In the genomic region with DNA sequence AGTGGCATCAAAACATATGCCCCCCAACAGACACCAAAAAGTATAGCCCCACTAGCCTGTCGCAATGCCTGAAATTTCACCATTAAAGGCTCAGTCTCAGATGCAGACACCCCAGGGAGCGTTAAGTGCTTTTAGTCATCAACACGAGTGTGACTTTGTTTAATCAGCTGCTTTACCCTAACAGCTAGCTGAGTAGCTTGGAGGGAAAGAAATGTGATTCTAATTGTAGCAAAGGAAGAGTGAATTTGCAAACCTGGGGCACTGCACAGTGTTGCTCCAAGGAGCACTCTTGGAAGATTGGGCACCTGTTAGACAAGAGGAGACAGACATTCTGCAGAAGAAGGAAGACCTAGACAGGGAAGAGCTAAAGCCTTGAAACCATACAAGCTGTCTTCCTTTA, we compare ENCODE assay signal across 19 cellular contexts.
DNase-seq lines count a peak whose midpoint lies in the region; ATAC-seq and TF ChIP-seq lines count a peak whose summit lies in the region.
"Had no signal": no experiment of that assay in that cellular context is flagged by ENCODE, and none has a peak within 500 bp of the region (broad histone marks: within the 10 kb centered on the region; RNA-seq: fewer than 3 reads in every experiment).

No MANE protein-coding gene starts in this region.

- peaks cover 9% of the 10 kb centered on the region for H3K4me1 Mint-ChIP-seq in glutamatergic neuron (ENCODE audit: low read depth, unreplicated experiment)
- H3K4me1 Mint-ChIP-seq in activated CD8-positive, alpha-beta memory T cell treated with anti-CD3 and anti-CD28 coated beads, Interleukin-2, amount 10 ng/mL, durations not matched to agents 7 days and 5 days = no peaks in the 10 kb centered on the region
- H3K4me1 Mint-ChIP-seq: activated naive CD4-positive, alpha-beta T cell treated with anti-CD3 and anti-CD28 coated beads, Interleukin-2, amount 50 U/mL, for 24 hours; CD4-positive, alpha-beta memory T cell; stimulated activated effector memory CD8-positive, alpha-beta T cell treated with anti-CD3 and anti-CD28 coated beads, Interleukin-12 subunit alpha, Interleukin-12 subunit beta, amount 100 ng/mL, for 72 hours had no signal

- peaks cover 2% of the 10 kb centered on the region for H3K9me3 Mint-ChIP-seq in glutamatergic neuron (ENCODE audit: unreplicated experiment)
- H3K9me3 Mint-ChIP-seq in activated CD8-positive, alpha-beta memory T cell treated with anti-CD3 and anti-CD28 coated beads, Interleukin-2, amount 10 ng/mL, durations not matched to agents 7 days and 5 days (ENCODE audit: low read depth) = no peaks in the 10 kb centered on the region
- H3K9me3 Mint-ChIP-seq: activated naive CD4-positive, alpha-beta T cell treated with anti-CD3 and anti-CD28 coated beads, Interleukin-2, amount 50 U/mL, for 24 hours; effector memory CD8-positive, alpha-beta T cell; stimulated activated effector memory CD8-positive, alpha-beta T cell treated with anti-CD3 and anti-CD28 coated beads, Interleukin-12 subunit alpha, Interleukin-12 subunit beta, amount 100 ng/mL, for 72 hours had no signal

- H3K4me3 Mint-ChIP-seq in glutamatergic neuron (ENCODE audit: unreplicated experiment) = no peak overlapping the region
- no peak overlapping the region for H3K4me3 Mint-ChIP-seq in activated CD8-positive, alpha-beta memory T cell treated with anti-CD3 and anti-CD28 coated beads, Interleukin-2, amount 10 ng/mL, durations not matched to agents 7 days and 5 days
- H3K4me3 Mint-ChIP-seq: activated naive CD4-positive, alpha-beta T cell treated with anti-CD3 and anti-CD28 coated beads, Interleukin-2, amount 50 U/mL, for 24 hours; CD4-positive, alpha-beta memory T cell; effector memory CD8-positive, alpha-beta T cell; stimulated activated effector memory CD8-positive, alpha-beta T cell treated with anti-CD3 and anti-CD28 coated beads, Interleukin-12 subunit alpha, Interleukin-12 subunit beta, amount 100 ng/mL, for 72 hours had no signal

- peak; percentile 91 for DNase-seq in DMS53 treated with DMSO at 0.1 percent for 48 hours (lab: John Stamatoyannopoulos, UW; ENCODE audit: unreplicated experiment)
- peak; percentile 75 for DNase-seq in NCI-H1436 treated with DMSO at 0.1 percent for 48 hours (lab: John Stamatoyannopoulos, UW)
- DNase-seq in NCI-H2196 treated with DMSO at 0.1 percent for 48 hours (lab: John Stamatoyannopoulos, UW; ENCODE audit: unreplicated experiment) = peak; percentile 16
- peak; percentile 20 for DNase-seq in glutamatergic neuron
- no peak for DNase-seq in activated CD8-positive, alpha-beta memory T cell treated with anti-CD3 and anti-CD28 coated beads, Interleukin-2, amount 10 ng/mL, durations not matched to agents 7 days and 5 days
- no peak for DNase-seq in HT-29 (ENCODE audit: low spot score)
- DNase-seq in midbrain (lab: John Stamatoyannopoulos, UW) = no peak
- DNase-seq: CD4-positive, alpha-beta memory T cell; effector memory CD8-positive, alpha-beta T cell; EL; pancreas; T-helper 9 cell; testis had no signal

- TF ChIP-seq CTCF in glutamatergic neuron (IDR thresholded peaks at IDR 0.05; ENCODE audit: partially characterized antibody, unreplicated experiment) = no peak

- no peaks in the 10 kb centered on the region for H3K27me3 Mint-ChIP-seq in glutamatergic neuron (ENCODE audit: unreplicated experiment)
- no peaks in the 10 kb centered on the region for H3K27me3 Mint-ChIP-seq in activated CD8-positive, alpha-beta memory T cell treated with anti-CD3 and anti-CD28 coated beads, Interleukin-2, amount 10 ng/mL, durations not matched to agents 7 days and 5 days

- CTCF ChIA-PET in activated CD8-positive, alpha-beta memory T cell treated with anti-CD3 and anti-CD28 coated beads, Interleukin-2, amount 10 ng/mL, durations not matched to agents 7 days and 5 days (lab: Charles Lee) = no interaction called here

- no peaks in the 10 kb centered on the region for H3K36me3 Mint-ChIP-seq in glutamatergic neuron (ENCODE audit: unreplicated experiment)
- H3K36me3 Mint-ChIP-seq in activated CD8-positive, alpha-beta memory T cell treated with anti-CD3 and anti-CD28 coated beads, Interleukin-2, amount 10 ng/mL, durations not matched to agents 7 days and 5 days = no peaks in the 10 kb centered on the region
- H3K36me3 Mint-ChIP-seq: activated naive CD4-positive, alpha-beta T cell treated with anti-CD3 and anti-CD28 coated beads, Interleukin-2, amount 50 U/mL, for 24 hours; CD4-positive, alpha-beta memory T cell; stimulated activated effector memory CD8-positive, alpha-beta T cell treated with anti-CD3 and anti-CD28 coated beads, Interleukin-12 subunit alpha, Interleukin-12 subunit beta, amount 100 ng/mL, for 72 hours had no signal

- ATAC-seq in activated CD8-positive, alpha-beta memory T cell treated with anti-CD3 and anti-CD28 coated beads, Interleukin-2, amount 10 ng/mL, durations not matched to agents 7 days and 5 days = no peak
- ATAC-seq in GM21423 (IDR thresholded peaks at IDR 0.05; ENCODE audit: unreplicated experiment) = no peak
- ATAC-seq: effector memory CD8-positive, alpha-beta T cell; K562; Panc1; sciatic nerve; stimulated activated effector memory CD8-positive, alpha-beta T cell treated with anti-CD3 and anti-CD28 coated beads, Interleukin-12 subunit alpha, Interleukin-12 subunit beta, amount 100 ng/mL, for 72 hours had no signal

- H3K27ac Mint-ChIP-seq in glutamatergic neuron (ENCODE audit: unreplicated experiment) = no peak overlapping the region
- no peak overlapping the region for H3K27ac Mint-ChIP-seq in activated CD8-positive, alpha-beta memory T cell treated with anti-CD3 and anti-CD28 coated beads, Interleukin-2, amount 10 ng/mL, durations not matched to agents 7 days and 5 days
- H3K27ac Mint-ChIP-seq: activated naive CD4-positive, alpha-beta T cell treated with anti-CD3 and anti-CD28 coated beads, Interleukin-2, amount 50 U/mL, for 24 hours; CD4-positive, alpha-beta memory T cell; effector memory CD8-positive, alpha-beta T cell; stimulated activated effector memory CD8-positive, alpha-beta T cell treated with anti-CD3 and anti-CD28 coated beads, Interleukin-12 subunit alpha, Interleukin-12 subunit beta, amount 100 ng/mL, for 72 hours had no signal

Comparison
In these comparisons a context has a peak if more than half of its experiments do, and no peak if none do; other contexts are left out.
1. DNase-seq: peak in DMS53 treated with DMSO at 0.1 percent for 48 hours (single experiment), NCI-H1436 treated with DMSO at 0.1 percent for 48 hours (single experiment), NCI-H2196 treated with DMSO at 0.1 percent for 48 hours (single experiment) and glutamatergic neuron (single experiment); none in activated CD8-positive, alpha-beta memory T cell treated with anti-CD3 and anti-CD28 coated beads, Interleukin-2, amount 10 ng/mL, durations not matched to agents 7 days and 5 days (single experiment), HT-29 (single experiment) and midbrain (single experiment).